ENCODE assay signal across 8 cellular contexts in the genomic region with DNA sequence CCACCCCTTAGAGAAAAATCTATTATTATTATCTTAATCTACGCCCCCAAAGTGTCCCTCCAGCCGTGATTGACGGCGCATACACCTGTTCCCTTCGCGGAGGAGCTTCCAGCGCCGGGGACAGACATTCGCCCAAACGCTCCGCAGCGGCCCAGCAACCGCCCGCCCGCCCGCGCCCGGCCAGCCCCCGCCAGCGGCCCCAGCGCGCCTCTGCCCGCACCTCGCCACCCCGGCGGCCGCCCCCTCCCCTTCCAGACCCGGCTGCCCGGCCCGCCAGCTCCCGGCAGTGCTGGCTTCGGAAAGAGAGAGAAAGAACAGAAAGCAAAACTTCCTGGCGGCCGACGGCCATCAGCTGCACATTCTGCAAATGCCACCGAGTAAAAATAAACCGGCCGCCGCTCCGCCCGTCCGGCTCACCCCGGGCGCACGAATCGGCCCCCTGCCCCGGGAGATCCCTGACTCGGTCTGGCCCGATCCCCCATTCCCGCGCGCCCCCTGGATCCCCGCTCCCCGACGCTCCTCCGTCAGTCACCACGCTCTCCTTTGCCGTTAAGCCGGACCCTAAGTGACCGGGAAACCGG. TPM values are rescaled to one million over a fixed set of nuclear protein-coding genes. Genes with fewer than 3 reads are reported as not detected.
DNase-seq lines count a peak whose midpoint lies in the region; ATAC-seq and TF ChIP-seq lines count a peak whose summit lies in the region.

No MANE protein-coding gene starts in this region.

- DNase-seq in PC-3: peak; percentile 34

- POLR2A ChIA-PET in PC-3 (lab: Charles Lee; ENCODE audit: unreplicated experiment): no interaction called here

- TF ChIP-seq CTCF in PC-3 (conservative IDR thresholded peaks at IDR 0.05; ENCODE audit: low read depth, low read length): no peak

- H3K9me3 ChIP-seq in ES-I3 (ENCODE audit: control insufficient read depth, insufficient read depth, low read length) (no peaks in the 10 kb centered on the region), PC-3 (ENCODE audit: low read length) (no peaks in the 10 kb centered on the region), esophagus (ENCODE audit: control insufficient read depth in 2 of 2, insufficient read depth in 1 of 2, low read depth in 1 of 2, low read length in 1 of 2) (no peaks in the 10 kb centered on the region), neuron (ENCODE audit: low read length) (no peaks in the 10 kb centered on the region)

- peak overlapping the region; percentile 89 for H3K4me3 ChIP-seq in PC-3 (ENCODE audit: low read length)
- peak overlapping the region; percentile 70 to 91 for H3K4me3 ChIP-seq in esophagus (ENCODE audit: low read depth in 1 of 2, low read length in 2 of 2)
- peak overlapping the region; percentile 48 for H3K4me3 ChIP-seq in neuron (ENCODE audit: low read length)

- H3K4me2 ChIP-seq in PC-3 (ENCODE audit: low read length): peak overlapping the region; percentile 82

- H3K27ac ChIP-seq in PC-3 (ENCODE audit: low read length) (no peak overlapping the region), esophagus (ENCODE audit: low read depth in 2 of 2, low read length in 1 of 2) (peak overlapping the region; percentile 69 to 72)

- H4K20me1 ChIP-seq in PC-3 (ENCODE audit: low read length): no peaks in the 10 kb centered on the region

- 0 out of 2 replicates have a peak, but pooled peaks cover 13% of the 10 kb centered on the region for H3K79me2 ChIP-seq in PC-3 (ENCODE audit: low read length)

- ATAC-seq in PC-3: peak; percentile 14; the same call in 1 of the 2 replicates
- no peak for ATAC-seq in GM19351 (IDR thresholded peaks at IDR 0.05; ENCODE audit: unreplicated experiment)
- ATAC-seq in HG02759 (IDR thresholded peaks at IDR 0.05; ENCODE audit: unreplicated experiment): no peak
- ATAC-seq in GM18858 (IDR thresholded peaks at IDR 0.05; ENCODE audit: unreplicated experiment): no peak
- ATAC-seq in GM21360 (IDR thresholded peaks at IDR 0.05; ENCODE audit: unreplicated experiment): no peak

- CTCF ChIA-PET in PC-3 (lab: Charles Lee): no interaction called here

- H3K9ac ChIP-seq in ES-I3 (ENCODE audit: low read depth, low read length) (peak overlapping the region; percentile 59; the same call in 1 of the 2 replicates), PC-3 (ENCODE audit: low read length) (0 out of 2 replicates have a peak overlapping the region, but pooled peaks have one; percentile 20)

- WGBS in esophagus, 2 donors: 1% methylated on average over 57 to 61 of the region's 61 CpGs

- intact Hi-C loops in PC-3 (cut with micrococcal nuclease): loop anchor here (5.0 kb wide), 3 partner anchors 103 to 283 kb away; no protein-coding TSS in a partner anchor

- no TSS peak for BruUV-seq in PC-3 (replicated peaks; lab: Mats Ljungman, UMichigan)

- no peaks in the 10 kb centered on the region for H3K27me3 ChIP-seq in PC-3 (ENCODE audit: low read length)
- no peaks in the 10 kb centered on the region for H3K27me3 ChIP-seq in esophagus (ENCODE audit: control insufficient read depth in 1 of 2, insufficient read depth in 2 of 2, low read length in 2 of 2)
- peaks cover 65% of the 10 kb centered on the region for H3K27me3 ChIP-seq in neuron (ENCODE audit: insufficient read depth, low read length)

- peaks cover 15% of the 10 kb centered on the region for H3K4me1 ChIP-seq in ES-I3 (ENCODE audit: insufficient read depth, low read length)
- H3K4me1 ChIP-seq in PC-3 (ENCODE audit: insufficient read depth, low read length): peaks cover 14% of the 10 kb centered on the region
- no peaks in the 10 kb centered on the region for H3K4me1 ChIP-seq in esophagus (ENCODE audit: control insufficient read depth in 2 of 2, insufficient read depth in 2 of 2, low read length in 1 of 2)
- peaks cover 44% of the 10 kb centered on the region for H3K4me1 ChIP-seq in neuron (ENCODE audit: insufficient read depth, low read length)

- H2AFZ ChIP-seq in PC-3 (ENCODE audit: low read length) (peak overlapping the region; percentile 48), neuron (ENCODE audit: low read depth, low read length) (peak overlapping the region; percentile 77)

- H3K36me3 ChIP-seq in ES-I3 (ENCODE audit: insufficient read depth, low read length) (no peaks in the 10 kb centered on the region), PC-3 (ENCODE audit: low read depth, low read length) (no peaks in the 10 kb centered on the region), esophagus (ENCODE audit: control insufficient read depth in 2 of 2, insufficient read depth in 2 of 2, low read length in 1 of 2) (no peaks in the 10 kb centered on the region), neuron (ENCODE audit: insufficient read depth, low read length) (no peaks in the 10 kb centered on the region)

- H3F3A ChIP-seq in PC-3 (ENCODE audit: low read length, unreplicated experiment): no peaks in the 10 kb centered on the region

- no peaks in the 10 kb centered on the region for H3K9me2 ChIP-seq in PC-3 (replicated peaks; ENCODE audit: low read length)

RNA-seq across cellular contexts. Expression of a gene that starts 1.6 kb away (rescaled TPM):
- 12.8 and 21.4 TPM in 2 replicates for total RNA-seq in PC-3 (2014; rRNA removed)
- polyA plus RNA-seq in esophagus: 10 to 100 TPM; 10.8 to 18.1 TPM
